17 cellular contexts compared by ENCODE assay signal in the genomic region with DNA sequence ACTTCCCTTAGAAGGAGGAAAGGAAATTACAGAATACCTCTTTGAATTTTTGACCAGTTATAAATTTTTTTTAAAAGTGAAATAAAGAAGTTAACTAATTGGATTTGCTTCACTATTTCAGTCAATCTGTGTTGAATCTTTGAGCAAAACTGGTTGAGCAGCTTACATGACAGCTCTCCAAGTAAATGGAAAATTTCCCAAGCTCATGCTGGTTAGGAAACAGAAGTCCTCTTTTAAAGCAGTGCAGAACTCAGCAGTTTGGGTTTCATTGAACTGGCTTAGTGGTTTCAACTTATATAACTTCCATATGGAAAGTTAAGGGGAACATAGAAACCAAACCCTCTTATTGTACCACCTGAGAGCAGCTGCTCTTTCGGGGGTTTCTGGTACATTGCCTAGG.
DNase-seq lines count a peak whose midpoint lies in the region; TF ChIP-seq lines count a peak whose summit lies in the region.
"Had no signal": no experiment of that assay in that cellular context is flagged by ENCODE, and none has a peak within 500 bp of the region (broad histone marks: within the 10 kb centered on the region; RNA-seq: fewer than 3 reads in every experiment).

No MANE protein-coding gene starts in this region.

- H3K27me3 ChIP-seq in breast epithelium (no peaks in the 10 kb centered on the region), neural progenitor cell (peaks cover 5% of the 10 kb centered on the region)
- H3K27me3 ChIP-seq: BLaER1 treated with 17β-estradiol and CSF1 and Interleukin-3, amounts not matched to agents 10 nM and 100 nM had no signal

- POLR2A ChIA-PET in MCF 10A (lab: Yijun Ruan, JAX) = no interaction called here

- H3K9me3 Mint-ChIP-seq in MCF 10A (ENCODE audit: unreplicated experiment) (no peaks in the 10 kb centered on the region), neural progenitor cell (no peaks in the 10 kb centered on the region)
- H3K9me3 Mint-ChIP-seq: HFFc6 had no signal

- peaks cover 86% of the 10 kb centered on the region for H3K27me3 Mint-ChIP-seq in MCF 10A (ENCODE audit: insufficient read depth, unreplicated experiment)
- H3K27me3 Mint-ChIP-seq in neural progenitor cell (ENCODE audit: insufficient read depth, low read depth) = no peaks in the 10 kb centered on the region

- H3K4me1 ChIP-seq in breast epithelium = no peaks in the 10 kb centered on the region
- H3K4me1 ChIP-seq in neural progenitor cell = no peaks in the 10 kb centered on the region
- H3K4me1 ChIP-seq: BLaER1 treated with 17β-estradiol and CSF1 and Interleukin-3, amounts not matched to agents 10 nM and 100 nM had no signal

- H3K4me1 Mint-ChIP-seq in MCF 10A (ENCODE audit: insufficient read depth, unreplicated experiment) (no peaks in the 10 kb centered on the region), neural progenitor cell (no peaks in the 10 kb centered on the region)
- H3K4me1 Mint-ChIP-seq: CD4-positive, CD25-positive, alpha-beta regulatory T cell had no signal

- H3K4me3 ChIP-seq in breast epithelium (no peak overlapping the region), epithelial cell of esophagus (ENCODE audit: low read length) (no peak overlapping the region), neural progenitor cell (no peak overlapping the region)
- H3K4me3 ChIP-seq: BLaER1 treated with 17β-estradiol and CSF1 and Interleukin-3, amounts not matched to agents 10 nM and 100 nM had no signal

- peak overlapping the region; percentile 24 for H2AFZ ChIP-seq in neural progenitor cell (replicated peaks)

- TF ChIP-seq CTCF in breast epithelium (IDR thresholded peaks at IDR 0.05) (no peak), MCF 10A (IDR thresholded peaks at IDR 0.05; ENCODE audit: unreplicated experiment) (no peak), epithelial cell of esophagus (IDR thresholded peaks at IDR 0.05; ENCODE audit: insufficient read depth, low read depth, low read length, missing control alignments) (no peak), neural progenitor cell (IDR thresholded peaks at IDR 0.05) (no peak)

- TF ChIP-seq POLR2A in breast epithelium (IDR thresholded peaks at IDR 0.05) = no peak

- no peaks in the 10 kb centered on the region for H3K79me2 ChIP-seq in neural progenitor cell (ENCODE audit: low read depth)

- intact Hi-C loops in breast epithelium (cut with DNase I; ENCODE audit: low total_unique reads) = no loop called here
- intact Hi-C loops in MCF 10A (cut with micrococcal nuclease) = no loop called here

- no peak overlapping the region for H3K9ac ChIP-seq in neural progenitor cell
- H3K9ac ChIP-seq: BLaER1 treated with 17β-estradiol and CSF1 and Interleukin-3, amounts not matched to agents 10 nM and 100 nM had no signal

- H3K9me3 ChIP-seq in breast epithelium = no peaks in the 10 kb centered on the region
- H3K9me3 ChIP-seq in neural progenitor cell (ENCODE audit: low read depth) = no peaks in the 10 kb centered on the region
- H3K9me3 ChIP-seq: BLaER1 treated with 17β-estradiol and CSF1 and Interleukin-3, amounts not matched to agents 10 nM and 100 nM had no signal

- no peaks in the 10 kb centered on the region for H4K20me1 ChIP-seq in neural progenitor cell (ENCODE audit: low read depth)
- H4K20me1 ChIP-seq: BLaER1 treated with 17β-estradiol and CSF1 and Interleukin-3, amounts not matched to agents 10 nM and 100 nM had no signal

- CTCF ChIA-PET in MCF 10A (lab: Yijun Ruan, JAX) = no interaction called here

- no peaks in the 10 kb centered on the region for H3K36me3 ChIP-seq in breast epithelium
- no peaks in the 10 kb centered on the region for H3K36me3 ChIP-seq in neural progenitor cell
- H3K36me3 ChIP-seq: BLaER1 treated with 17β-estradiol and CSF1 and Interleukin-3, amounts not matched to agents 10 nM and 100 nM had no signal

- H3K4me3 Mint-ChIP-seq in MCF 10A (ENCODE audit: unreplicated experiment) = no peak overlapping the region
- H3K4me3 Mint-ChIP-seq in neural progenitor cell = no peak overlapping the region
- H3K4me3 Mint-ChIP-seq: CD4-positive, CD25-positive, alpha-beta regulatory T cell; HFFc6 had no signal

- peak overlapping the region; percentile 26 to 46 for H3K27ac ChIP-seq in breast epithelium
- no peak overlapping the region for H3K27ac ChIP-seq in neural progenitor cell
- H3K27ac ChIP-seq: BLaER1 treated with 17β-estradiol and CSF1 and Interleukin-3, amounts not matched to agents 10 nM and 100 nM had no signal

- no peak overlapping the region for H3K27ac Mint-ChIP-seq in MCF 10A (ENCODE audit: low read depth, unreplicated experiment)
- no peak overlapping the region for H3K27ac Mint-ChIP-seq in neural progenitor cell
- H3K27ac Mint-ChIP-seq: CD4-positive, CD25-positive, alpha-beta regulatory T cell; HFFc6 had no signal

- H3K4me2 ChIP-seq in neural progenitor cell = no peak overlapping the region
- H3K4me2 ChIP-seq: BLaER1 treated with 17β-estradiol and CSF1 and Interleukin-3, amounts not matched to agents 10 nM and 100 nM had no signal

- no TSS peak for BruUV-seq in MCF 10A (replicated peaks; lab: Mats Ljungman, UMichigan)

- DNase-seq in breast epithelium (ENCODE audit: low spot score in 2 of 2) (no peak), MCF 10A (ENCODE audit: unreplicated experiment) (no peak), epithelial cell of esophagus (ENCODE audit: low read depth) (peak; percentile 15), neural progenitor cell (ENCODE audit: low spot score) (no peak), NCI-H524 treated with DMSO at 0.1 percent for 48 hours (lab: John Stamatoyannopoulos, UW) (no peak), MV-4-11 (lab: John Stamatoyannopoulos, UW) (no peak), RKO (ENCODE audit: low spot score) (no peak)
- DNase-seq: 8988T; AML-193; CD4-positive, CD25-positive, alpha-beta regulatory T cell; DMS 273 treated with DMSO at 0.1 percent for 48 hours; DMS79 treated with DMSO at 0.1 percent for 48 hours; EL; GDM1; HCEC 1CT; HFFc6 had no signal

- H3F3A ChIP-seq in neural progenitor cell (ENCODE audit: low read depth) = no peaks in the 10 kb centered on the region

- H3K36me3 Mint-ChIP-seq in MCF 10A (ENCODE audit: insufficient read depth, unreplicated experiment) (no peaks in the 10 kb centered on the region), neural progenitor cell (no peaks in the 10 kb centered on the region)
- H3K36me3 Mint-ChIP-seq: CD4-positive, CD25-positive, alpha-beta regulatory T cell had no signal
